In the genomic region with DNA sequence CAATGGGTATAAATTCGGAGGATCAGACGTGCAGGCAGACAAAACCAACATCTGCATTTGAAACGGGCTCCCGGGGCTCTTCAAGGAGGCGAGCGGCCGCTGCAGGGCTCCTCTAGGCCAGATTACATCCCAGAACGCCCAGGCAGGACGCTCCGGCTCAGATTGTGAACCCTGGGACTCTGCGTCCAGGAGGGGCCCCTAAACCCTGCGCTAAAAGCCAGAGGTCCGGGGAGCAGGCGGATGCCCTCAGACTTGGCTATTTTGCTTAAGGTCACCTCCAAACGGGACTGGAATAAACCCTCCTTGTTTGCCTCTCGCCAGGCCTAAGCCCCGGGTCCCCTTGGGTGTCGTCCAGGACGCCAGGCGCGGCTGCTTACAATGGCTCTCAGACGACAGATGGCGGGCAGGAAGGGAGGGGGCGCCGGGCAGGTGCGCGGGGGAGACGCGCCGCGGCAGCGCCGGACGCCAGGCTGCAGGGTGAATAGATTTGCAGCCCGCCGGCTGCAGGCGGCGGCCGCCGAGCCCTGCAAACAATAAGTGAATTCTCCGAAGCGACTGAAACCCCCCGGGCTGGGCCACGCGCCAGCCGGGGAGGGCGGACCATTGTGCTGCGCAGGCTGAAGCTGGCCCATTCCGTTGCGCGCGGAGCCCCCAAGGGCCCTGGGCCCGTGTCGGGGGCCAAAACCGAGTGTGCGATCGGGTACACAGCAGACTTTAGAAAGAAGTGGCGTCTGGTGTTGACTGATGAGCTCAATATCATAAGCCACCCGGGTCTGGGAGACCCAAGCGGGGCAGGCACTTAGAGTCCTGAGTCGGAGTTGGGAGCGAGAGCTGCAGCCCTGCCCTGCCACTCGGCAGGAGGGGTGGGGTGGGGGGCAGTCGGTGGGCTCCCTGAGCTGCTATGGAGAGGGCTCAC, we compare ENCODE assay signal across 9 cellular contexts. TPM values are rescaled to one million over a fixed set of nuclear protein-coding genes. Genes with fewer than 3 reads are reported as not detected.
DNase-seq lines count a peak whose midpoint lies in the region; ATAC-seq and TF ChIP-seq lines count a peak whose summit lies in the region.
"Had no signal": no experiment of that assay in that cellular context is flagged by ENCODE, and none has a peak within 500 bp of the region (broad histone marks: within the 10 kb centered on the region; RNA-seq: fewer than 3 reads in every experiment).

No MANE protein-coding gene starts in this region.

- WGBS in right lobe of liver (ENCODE audit: insufficient coverage, low coverage, low lambda C conversion rate, missing lambda C conversion rate) = 3% methylated on average over 29 of the region's 64 CpGs
- WGBS in tibial nerve, 2 donors = 4 to 6% methylated on average over 35 to 38 of the region's 64 CpGs

- H3K27ac ChIP-seq in coronary artery = peak overlapping the region in 1 of 2 donors; percentile 64
- no peak overlapping the region for H3K27ac ChIP-seq in right lobe of liver
- H3K27ac ChIP-seq in tibial nerve = peak overlapping the region in 2 of 4 donors; percentile 59 to 64
- H3K27ac ChIP-seq: SK-N-MC had no signal

- intact Hi-C loops in right lobe of liver (cut with DNase I) = no loop called here

- H3K9me3 ChIP-seq in right lobe of liver = no peaks in the 10 kb centered on the region
- peaks cover 0 to 7% (median 0%) of the 10 kb centered on the region in 4 donors for H3K9me3 ChIP-seq in tibial nerve

- H3K36me3 ChIP-seq in right lobe of liver = no peaks in the 10 kb centered on the region
- no peaks in the 10 kb centered on the region for H3K36me3 ChIP-seq in tibial nerve

- no peak for TF ChIP-seq CTCF in AG10803 (conservative IDR thresholded peaks at IDR 0.05; ENCODE audit: low read length)
- TF ChIP-seq CTCF in coronary artery (IDR thresholded peaks at IDR 0.05) = no peak
- no peak for TF ChIP-seq CTCF in right lobe of liver (IDR thresholded peaks at IDR 0.05)
- no peak for TF ChIP-seq CTCF in tibial nerve (IDR thresholded peaks at IDR 0.05)
- TF ChIP-seq CTCF in GM20000 (IDR thresholded peaks at IDR 0.05; ENCODE audit: extremely low read depth, missing control alignments) = no peak

- peaks cover 0 to 11% (median 0%) of the 10 kb centered on the region in 4 donors for H3K4me1 ChIP-seq in right lobe of liver
- H3K4me1 ChIP-seq in tibial nerve = peaks cover 0 to 24% (median 6%) of the 10 kb centered on the region in 4 donors

- DNase-seq in AG10803 (ENCODE audit: low read depth) (no peak), NCI-H2107 treated with DMSO at 0.1 percent for 48 hours (lab: John Stamatoyannopoulos, UW; ENCODE audit: unreplicated experiment) (peak; percentile 82), coronary artery (ENCODE audit: low spot score) (no peak), right lobe of liver (peak in 1 of 3 donors; percentile 23), tibial nerve (ENCODE audit: low spot score in 2 of 2) (no peak), GM20000 (ENCODE audit: low spot score) (no peak), cortex of kidney (lab: John Stamatoyannopoulos, UW) (no peak)
- no peak for DNase-seq in central memory CD4-positive, alpha-beta T cell

- peak overlapping the region; percentile 40 for H3K4me3 ChIP-seq in AG10803 (ENCODE audit: low read length)
- H3K4me3 ChIP-seq in coronary artery = peak overlapping the region; percentile 72
- peak overlapping the region; percentile 18 to 38 (median 27) for H3K4me3 ChIP-seq in right lobe of liver
- peak overlapping the region; percentile 21 to 49 (median 32) for H3K4me3 ChIP-seq in tibial nerve
- H3K4me3 ChIP-seq: SK-N-MC had no signal

- ATAC-seq in right lobe of liver = peak; percentile 25 to 47 (median 36)

- H3K27me3 ChIP-seq in right lobe of liver = no peaks in the 10 kb centered on the region
- H3K27me3 ChIP-seq in tibial nerve = no peaks in the 10 kb centered on the region

- no peak for TF ChIP-seq EP300 in tibial nerve (IDR thresholded peaks at IDR 0.05)

- TF ChIP-seq POLR2A in right lobe of liver (IDR thresholded peaks at IDR 0.05) = no peak
- TF ChIP-seq POLR2A in tibial nerve (IDR thresholded peaks at IDR 0.05) = no peak

RNA-seq across cellular contexts. Expression of a gene that starts 32.3 kb away (rescaled TPM):
- 10 to 100 TPM; 18.0 to 33.3 (median 21.8) TPM for total RNA-seq in right lobe of liver
- total RNA-seq in tibial nerve = 100 to 1,000 TPM; 216 to 337 (median 255) TPM

Comparison
In these comparisons a context has a peak if more than half of its experiments do, and no peak if none do; other contexts are left out.
1. RNA of a gene that starts 32.3 kb away (total RNA-seq): 216 to 337 TPM in tibial nerve; 18.0 to 33.3 TPM in right lobe of liver; every median in the first group is over 4 times any median in the second.
2. Peak in every context shown above with its lines, with median percentiles within 50 percentile points of each other: H3K4me3 ChIP-seq.